1 cellular context compared by ENCODE assay signal in genomic region chr15:51681303-51681963, GRCh38.
TF ChIP-seq lines count a peak whose summit lies in the region.

Gene SCG3, plus strand, starts transcription at chr15:51681503. Its CDS starts 253 bp downstream, at chr15:51681756.

TF ChIP-seq in HCT116, 20 proteins besides CTCF, POLR2A, EP300 and RAD21 (continued from another document):
- TF ChIP-seq REST (IDR thresholded peaks at IDR 0.05; ENCODE audit: low read depth) = peak; percentile 89
TF ChIP-seq in HCT116: peak in this region for 1.
